ENCODE assay signal across 8 cellular contexts in genomic region chr18:3458378-3458777, GRCh38. TPM values are rescaled to one million over a fixed set of nuclear protein-coding genes. Genes with fewer than 3 reads are reported as not detected.
DNase-seq lines count a peak whose midpoint lies in the region; ATAC-seq, FAIRE-seq and TF ChIP-seq lines count a peak whose summit lies in the region.
"Had no signal": no experiment of that assay in that cellular context is flagged by ENCODE, and none has a peak within 500 bp of the region (broad histone marks: within the 10 kb centered on the region; RNA-seq: fewer than 3 reads in every experiment).

No MANE protein-coding gene starts in this region.

- H3K27me3 ChIP-seq in RWPE2 (ENCODE audit: insufficient read depth, poor library complexity, severe bottlenecking) (no peaks in the 10 kb centered on the region), skeletal muscle satellite cell (ENCODE audit: control insufficient read depth, insufficient read depth, low read length) (no peaks in the 10 kb centered on the region)

- H3K9me3 ChIP-seq in RWPE2 (ENCODE audit: severe bottlenecking) (no peaks in the 10 kb centered on the region), skeletal muscle satellite cell (replicated peaks; ENCODE audit: low read length) (no peaks in the 10 kb centered on the region)

- H3K36me3 ChIP-seq in RWPE2 (ENCODE audit: low read depth) (peaks cover 70% of the 10 kb centered on the region), skeletal muscle satellite cell (ENCODE audit: insufficient read depth, low read length) (peaks cover 55% of the 10 kb centered on the region)

- H3K27ac ChIP-seq in RWPE2 (ENCODE audit: poor library complexity, severe bottlenecking) (peak overlapping the region; percentile 93), epithelial cell of prostate (peak overlapping the region; percentile 99)

- TF ChIP-seq POLR2A in GM12892 (IDR thresholded peaks at IDR 0.05; ENCODE audit: low read depth, low read length): no peak

- peak overlapping the region; percentile 39 for H3K9ac ChIP-seq in skeletal muscle satellite cell (ENCODE audit: low read depth, low read length)

- DNase-seq in GM12892 (ENCODE audit: insufficient read length) (no peak), RWPE2 (ENCODE audit: low spot score) (no peak), epithelial cell of prostate (ENCODE audit: low read depth, low spot score) (no peak), hippocampal formation (lab: John Stamatoyannopoulos, UW) (no peak), cortex of kidney (lab: John Stamatoyannopoulos, UW) (no peak)
- DNase-seq: NCI-H1694 treated with DMSO at 0.1 percent for 48 hours had no signal

- peak overlapping the region; percentile 14 for H3K4me2 ChIP-seq in skeletal muscle satellite cell (ENCODE audit: low read length)

- H3K4me3 ChIP-seq in RWPE2 (ENCODE audit: severe bottlenecking) (no peak overlapping the region), skeletal muscle satellite cell (ENCODE audit: low read length) (no peak overlapping the region)

- FAIRE-seq in GM12892 (lab: Jason Lieb, UNC): peak; percentile 5

- ATAC-seq in RWPE2 (ENCODE audit: low read depth) (no peak), GM18502 (IDR thresholded peaks at IDR 0.05; ENCODE audit: poor library complexity, unreplicated experiment) (no peak)

- TF ChIP-seq CTCF in RWPE2 (IDR thresholded peaks at IDR 0.05; ENCODE audit: poor library complexity, severe bottlenecking): no peak

- peaks cover 59% of the 10 kb centered on the region for H3K4me1 ChIP-seq in RWPE2 (ENCODE audit: insufficient read depth, poor library complexity, severe bottlenecking)
- H3K4me1 ChIP-seq in skeletal muscle satellite cell (ENCODE audit: control insufficient read depth, insufficient read depth, low read length): peaks cover 62% of the 10 kb centered on the region

RNA-seq across cellular contexts. Expression of gene TGIF1, which starts 8.4 kb away (rescaled TPM):
- polyA plus RNA-seq in GM12892 (2012; ENCODE audit: missing spikeins): 0.53 TPM
- 77.8 and 82.6 TPM in 2 replicates for total RNA-seq in skeletal muscle satellite cell (2012; rRNA removed)
